8 cellular contexts compared by ENCODE assay signal in genomic region chr18:37567061-37567993, GRCh38. TPM values are rescaled to one million over a fixed set of nuclear protein-coding genes. Genes with fewer than 3 reads are reported as not detected.
A peak's percentile ranks its signal among the peaks of the same experiment; 100 is the strongest.
DNase-seq lines count a peak whose midpoint lies in the region; ATAC-seq and TF ChIP-seq lines count a peak whose summit lies in the region.

No MANE protein-coding gene starts in this region.

- H3K79me2 ChIP-seq in MM.1S (ENCODE audit: low read length) = no peaks in the 10 kb centered on the region

- H3K4me1 ChIP-seq in HUES64 (ENCODE audit: insufficient read depth, low read length) (peaks cover 13% of the 10 kb centered on the region), ectodermal cell (ENCODE audit: control insufficient read depth, insufficient read depth, low read length) (peaks cover 12% of the 10 kb centered on the region), MM.1S (ENCODE audit: low read length) (no peaks in the 10 kb centered on the region)

- H3K4me2 ChIP-seq in MM.1S (ENCODE audit: low read depth, low read length) = no peak overlapping the region

- H3K36me3 ChIP-seq in HUES64 (ENCODE audit: insufficient read depth, low read length) (no peaks in the 10 kb centered on the region), ectodermal cell (ENCODE audit: control insufficient read depth, insufficient read depth, low read length) (no peaks in the 10 kb centered on the region), MM.1S (replicated peaks; ENCODE audit: insufficient read depth, low read length) (no peaks in the 10 kb centered on the region)

- no peaks in the 10 kb centered on the region for H4K20me1 ChIP-seq in MM.1S (ENCODE audit: insufficient read depth, low read length)

- peaks cover 17% of the 10 kb centered on the region for H3K4me1 Mint-ChIP-seq in nephron progenitor cell

- H3K9me3 ChIP-seq in HUES64 (ENCODE audit: insufficient read depth, low read depth, low read length) (no peaks in the 10 kb centered on the region), ectodermal cell (ENCODE audit: control insufficient read depth, low read length) (no peaks in the 10 kb centered on the region), MM.1S (replicated peaks; ENCODE audit: insufficient read depth, low read length) (no peaks in the 10 kb centered on the region)

- H3K4me3 ChIP-seq in AG10803 (ENCODE audit: low read length) = peak overlapping the region; percentile 41
- peak overlapping the region; percentile 69 for H3K4me3 ChIP-seq in HUES64 (ENCODE audit: low read length)
- peak overlapping the region; percentile 42 for H3K4me3 ChIP-seq in ectodermal cell (ENCODE audit: insufficient read depth, low read depth, low read length)
- no peak overlapping the region for H3K4me3 ChIP-seq in MM.1S (ENCODE audit: low read length)

- no peaks in the 10 kb centered on the region for H3F3A ChIP-seq in MM.1S (ENCODE audit: insufficient read depth, low read length)

- no peaks in the 10 kb centered on the region for H3K9me2 ChIP-seq in MM.1S (replicated peaks; ENCODE audit: insufficient read depth, low read length)

- H3K27me3 Mint-ChIP-seq in nephron progenitor cell (ENCODE audit: low read depth, poor library complexity) = peaks cover 99% of the 10 kb centered on the region

- ATAC-seq in GM21381 (IDR thresholded peaks at IDR 0.05; ENCODE audit: unreplicated experiment) = no peak

- H3K9ac ChIP-seq in HUES64 (ENCODE audit: low read depth, low read length) = no peak overlapping the region
- no peak overlapping the region for H3K9ac ChIP-seq in MM.1S (ENCODE audit: low read length)

- H3K9me3 Mint-ChIP-seq in nephron progenitor cell = no peaks in the 10 kb centered on the region

- DNase-seq in AG10803 (ENCODE audit: low read depth) = no peak
- DNase-seq in nephron progenitor cell = peak; percentile 22
- DNase-seq in MM.1S = no peak
- DNase-seq in stimulated activated naive CD4-positive, alpha-beta T cell (lab: John Stamatoyannopoulos, UW) = no peak
- no peak for DNase-seq in central memory CD4-positive, alpha-beta T cell

- H3K27ac Mint-ChIP-seq in nephron progenitor cell = no peak overlapping the region

- H2AFZ ChIP-seq in MM.1S (ENCODE audit: low read length) = no peak overlapping the region

- no peak overlapping the region for H3K27ac ChIP-seq in HUES64 (ENCODE audit: low read depth, low read length)
- no peak overlapping the region for H3K27ac ChIP-seq in ectodermal cell (ENCODE audit: insufficient read depth, low read depth, low read length, poor library complexity, severe bottlenecking)
- no peak overlapping the region for H3K27ac ChIP-seq in MM.1S (ENCODE audit: low read length)

- no peaks in the 10 kb centered on the region for H3K36me3 Mint-ChIP-seq in nephron progenitor cell (ENCODE audit: low read depth)

- WGBS in HUES64 = 3% methylated on average over 67 of the region's 72 CpGs
- 4% methylated on average over 72 of the region's 72 CpGs for WGBS in ectodermal cell, 2 experiments

- TF ChIP-seq CTCF in AG10803 (conservative IDR thresholded peaks at IDR 0.05; ENCODE audit: low read length) (no peak), nephron progenitor cell (IDR thresholded peaks at IDR 0.05) (no peak), MM.1S (IDR thresholded peaks at IDR 0.05; ENCODE audit: low read length) (no peak)

- H3K27me3 ChIP-seq in HUES64 (ENCODE audit: insufficient read depth, low read length) (peaks cover 90% of the 10 kb centered on the region), ectodermal cell (ENCODE audit: control insufficient read depth, insufficient read depth, low read length, poor library complexity, severe bottlenecking) (peaks cover 93% of the 10 kb centered on the region), MM.1S (replicated peaks; ENCODE audit: insufficient read depth, low read length) (no peaks in the 10 kb centered on the region)

- peak overlapping the region; percentile 64 for H3K4me3 Mint-ChIP-seq in nephron progenitor cell

RNA-seq across cellular contexts. Expression of gene CELF4, which starts 1.7 kb away (rescaled TPM):
- polyA plus RNA-seq in HUES64 (2013, experiment 1 of 2) = 0.80 TPM
- polyA plus RNA-seq in HUES64 (2013, experiment 2 of 2) = 2.4 TPM
- 1.2 TPM for polyA plus RNA-seq in ectodermal cell (2013, experiment 1 of 4)
- polyA plus RNA-seq in ectodermal cell (2013, experiment 2 of 4) = 0.85 TPM
- 1.1 TPM for polyA plus RNA-seq in ectodermal cell (2013, experiment 3 of 4)
- 1.0 TPM for polyA plus RNA-seq in ectodermal cell (2013, experiment 4 of 4)
